In the genomic region with DNA sequence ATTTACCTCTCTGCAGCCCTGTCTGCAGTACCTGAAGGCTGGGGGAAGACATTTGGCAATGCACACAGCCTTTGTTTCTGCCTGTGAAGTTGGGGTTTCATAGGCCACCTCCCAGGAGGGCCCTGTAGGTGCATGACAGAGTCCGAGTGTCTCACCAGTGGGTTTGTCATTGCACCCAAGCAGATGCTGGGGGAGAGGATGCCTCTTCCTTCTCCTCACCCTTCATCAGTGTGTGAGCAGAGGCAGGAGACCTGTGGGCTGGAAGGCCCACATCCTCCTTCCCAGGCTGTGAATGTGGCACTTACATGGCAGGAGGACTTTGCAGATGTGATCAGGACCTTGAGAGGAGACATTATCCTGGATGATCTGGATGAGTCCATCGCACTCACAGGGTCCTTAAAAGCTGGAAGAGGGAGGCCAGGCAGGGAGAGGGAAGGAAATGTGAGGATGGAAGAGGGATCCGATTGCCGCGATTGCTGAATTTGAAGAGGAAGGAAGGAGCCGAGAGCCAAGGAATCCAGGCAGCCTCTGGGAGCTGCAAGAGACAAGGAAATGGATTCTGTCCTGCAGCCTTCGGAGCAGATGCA, we compare ENCODE assay signal across 16 cellular contexts. TPM values are rescaled to one million over a fixed set of nuclear protein-coding genes. Genes with fewer than 3 reads are reported as not detected.
A peak's percentile ranks its signal among the peaks of the same experiment; 100 is the strongest.
DNase-seq lines count a peak whose midpoint lies in the region; ATAC-seq and TF ChIP-seq lines count a peak whose summit lies in the region.
"Had no signal": no experiment of that assay in that cellular context is flagged by ENCODE, and none has a peak within 500 bp of the region (broad histone marks: within the 10 kb centered on the region; RNA-seq: fewer than 3 reads in every experiment).

No MANE protein-coding gene starts in this region.

- intact Hi-C loops in breast epithelium (cut with DNase I; ENCODE audit: low total_unique reads), result no loop called here
- intact Hi-C loops in mammary epithelial cell (cut with micrococcal nuclease), result no loop called here
- intact Hi-C loops in lower lobe of right lung (cut with DNase I), result no loop called here
- intact Hi-C loops in thyroid gland (cut with DNase I), result no loop called here

- dilution Hi-C loops in mammary epithelial cell (cut with HindIII; ENCODE audit: low sequenced_read_pairs), result no loop called here

- H3K4me3 ChIP-seq in breast epithelium (no peak overlapping the region), mammary epithelial cell (replicated peaks in 1 of 3; ENCODE audit: insufficient read depth in 1 of 3, low read depth in 2 of 3, low read length in 3 of 3) (no peak overlapping the region), SJCRH30 (no peak overlapping the region), lower lobe of right lung (no peak overlapping the region), thyroid gland (replicated peaks in 1 of 3) (no peak overlapping the region)
- H3K4me3 ChIP-seq: cardiac muscle cell had no signal

- BruUV-seq in mammary epithelial cell (replicated peaks; lab: Mats Ljungman, UMichigan), result no TSS peak

- DNase-seq in breast epithelium (ENCODE audit: low spot score in 2 of 2), result no peak
- DNase-seq in mammary epithelial cell, result no peak
- no peak for DNase-seq in SJCRH30
- DNase-seq in lower lobe of right lung, result peak; percentile 10
- no peak for DNase-seq in thyroid gland
- DNase-seq in EL, result no peak
- DNase-seq in NCI-H1417 treated with DMSO at 0.1 percent for 48 hours (lab: John Stamatoyannopoulos, UW), result no peak
- DNase-seq: activated CD4-positive, alpha-beta T cell treated with anti-CD3 and anti-CD28 coated beads, Interleukin-2, amount 50 U/mL, for 48 hours; activated naive CD4-positive, alpha-beta T cell treated with Interleukin-2 at 50 U/mL for 16 hours; GOT3; NCI-H446 treated with DMSO at 0.1 percent for 48 hours; trophoblast cell had no signal

- in situ Hi-C loops in mammary epithelial cell (cut with MboI; ENCODE audit: low sequenced_read_pairs in 2 of 2), result no loop called here

- peaks cover 98% of the 10 kb centered on the region for H3K79me2 ChIP-seq in mammary epithelial cell (ENCODE audit: insufficient read depth, low read length)

- CTCF ChIA-PET in mammary epithelial cell (lab: Charles Lee; ENCODE audit: low non-redundant PET), result no interaction called here

- no peaks in the 10 kb centered on the region for H4K20me1 ChIP-seq in mammary epithelial cell (ENCODE audit: insufficient read depth, low read length)

- H3K27me3 ChIP-seq in breast epithelium, result no peaks in the 10 kb centered on the region
- no peaks in the 10 kb centered on the region for H3K27me3 ChIP-seq in mammary epithelial cell (ENCODE audit: insufficient read depth, low read length)
- H3K27me3 ChIP-seq in SJCRH30, result no peaks in the 10 kb centered on the region
- no peaks in the 10 kb centered on the region for H3K27me3 ChIP-seq in lower lobe of right lung (ENCODE audit: low read depth)
- H3K27me3 ChIP-seq in thyroid gland, result no peaks in the 10 kb centered on the region
- H3K27me3 ChIP-seq: cardiac muscle cell had no signal

- ATAC-seq in lower lobe of right lung, result no peak
- ATAC-seq in HG02798 (IDR thresholded peaks at IDR 0.05; ENCODE audit: poor library complexity, unreplicated experiment), result no peak

- no peak overlapping the region for H2AFZ ChIP-seq in mammary epithelial cell (ENCODE audit: low read depth, low read length)

- 97% methylated on average over 7 of the region's 7 CpGs for WGBS in mammary epithelial cell (ENCODE audit: low coverage, missing lambda C conversion rate)
- WGBS in thyroid gland, 2 donors, result 86 to 89% methylated on average over 7 of the region's 7 CpGs

- no peak for TF ChIP-seq CTCF in breast epithelium (IDR thresholded peaks at IDR 0.05)
- no peak for TF ChIP-seq CTCF in mammary epithelial cell (conservative IDR thresholded peaks at IDR 0.05 in 1 of 2, IDR thresholded peaks at IDR 0.05 in 1 of 2; ENCODE audit: extremely low read depth in 1 of 2, insufficient read depth in 1 of 2, low read depth in 1 of 2, low read length in 2 of 2)
- no peak for TF ChIP-seq CTCF in lower lobe of right lung (IDR thresholded peaks at IDR 0.05)
- TF ChIP-seq CTCF in thyroid gland (IDR thresholded peaks at IDR 0.05), result no peak

- no peak for TF ChIP-seq POLR2A in breast epithelium (IDR thresholded peaks at IDR 0.05)
- no peak for TF ChIP-seq POLR2A in thyroid gland (IDR thresholded peaks at IDR 0.05)

- H3K4me1 ChIP-seq in breast epithelium (peaks cover 8 to 27% of the 10 kb centered on the region in 2 donors), mammary epithelial cell (ENCODE audit: insufficient read depth, low read length) (peaks cover 30% of the 10 kb centered on the region), SJCRH30 (peaks cover 46% of the 10 kb centered on the region), lower lobe of right lung (peaks cover 21% of the 10 kb centered on the region), thyroid gland (peaks cover 9 to 32% of the 10 kb centered on the region in 2 donors)

- H3K4me2 ChIP-seq in mammary epithelial cell (ENCODE audit: insufficient read depth, low read depth, low read length), result no peak overlapping the region

- H3K27ac ChIP-seq in breast epithelium (peak overlapping the region; percentile 77 to 84), mammary epithelial cell (ENCODE audit: insufficient read depth, low read depth, low read length) (no peak overlapping the region), SJCRH30 (peak overlapping the region; percentile 7; the same call in 1 of the 2 replicates), lower lobe of right lung (no peak overlapping the region), thyroid gland (peak overlapping the region in 2 of 3 donors; percentile 16 to 17)
- H3K27ac ChIP-seq: cardiac muscle cell, epithelial cell of prostate, RWPE1 had no signal

- H3K36me3 ChIP-seq in breast epithelium (no peaks in the 10 kb centered on the region), mammary epithelial cell (ENCODE audit: insufficient read depth, low read length) (no peaks in the 10 kb centered on the region), SJCRH30 (no peaks in the 10 kb centered on the region), lower lobe of right lung (no peaks in the 10 kb centered on the region), thyroid gland (no peaks in the 10 kb centered on the region)
- H3K36me3 ChIP-seq: cardiac muscle cell had no signal

- H3K9me3 ChIP-seq in breast epithelium (no peaks in the 10 kb centered on the region), mammary epithelial cell (replicated peaks; ENCODE audit: insufficient read depth, low read length) (no peaks in the 10 kb centered on the region), SJCRH30 (replicated peaks) (no peaks in the 10 kb centered on the region), lower lobe of right lung (no peaks in the 10 kb centered on the region), thyroid gland (no peaks in the 10 kb centered on the region)

- H3K9ac ChIP-seq in mammary epithelial cell (ENCODE audit: insufficient read depth, low read length), result no peak overlapping the region

RNA-seq across cellular contexts. Expression of gene SYNJ2, which starts 30.4 kb away (rescaled TPM):
- 10 to 100 TPM in 2 of 3 donors, 1 to 10 TPM in 1; 3.0 to 20.2 (median 15.7) TPM for total RNA-seq in breast epithelium
- total RNA-seq in mammary epithelial cell, result 10 to 100 TPM; 16.0 to 26.6 TPM
- 17.0 TPM for polyA plus RNA-seq in mammary epithelial cell
- polyA minus RNA-seq in mammary epithelial cell, result 66.3 TPM
- 32.5 and 33.4 TPM in 2 replicates for total RNA-seq in SJCRH30 (2014; rRNA removed; shearing (Covaris generic))
- total RNA-seq in lower lobe of right lung, result 4.5 TPM
- total RNA-seq in thyroid gland, result 10 to 100 TPM; 11.3 to 22.7 (median 13.5) TPM

Comparison
In these comparisons a context has a peak if more than half of its experiments do, and no peak if none do; other contexts are left out.
1. H3K27ac ChIP-seq: peak in breast epithelium (2 of 2), SJCRH30 (single experiment) and thyroid gland (2 of 3); none in mammary epithelial cell (single experiment) and lower lobe of right lung (single experiment).